8 cellular contexts compared by ENCODE assay signal in genomic region chr2:73071452-73072399, GRCh38. TPM values are rescaled to one million over a fixed set of nuclear protein-coding genes. Genes with fewer than 3 reads are reported as not detected.
A peak's percentile ranks its signal among the peaks of the same experiment; 100 is the strongest.
DNase-seq lines count a peak whose midpoint lies in the region; ATAC-seq, FAIRE-seq and TF ChIP-seq lines count a peak whose summit lies in the region.

Gene SFXN5 (minus strand): TSS chr2:73071712. CDS start chr2:73071705, 7 bp downstream.

- no peak; the same call in 1 of the 2 replicates for TF ChIP-seq POLR2A in GM12892 (IDR thresholded peaks at IDR 0.05; ENCODE audit: low read depth, low read length)

- H3K4me1 Mint-ChIP-seq in progenitor cell of endocrine pancreas (ENCODE audit: low read depth): peaks cover 26% of the 10 kb centered on the region

- intact Hi-C loops in T-helper 1 cell treated with Interleukin-12 subunit alpha and Interleukin-12 subunit beta and Interleukin-4 antibody, amounts not matched to agents 30 ng/mL and 1 ng/mL, for 36 hours (cut with micrococcal nuclease): loop anchor here (1.0 to 5.0 kb wide), 13 partner anchors 14 to 1844 kb away; partner anchors contain the start of genes ALMS1, EGR4, EXOC6B and PAIP2B
- intact Hi-C loops in left cardiac atrium (cut with DNase I): loop anchor here (2.0 to 10.0 kb wide), 2 partner anchors 41 to 177 kb away; partner anchors contain the start of gene RAB11FIP5 (in 1 of the 2)

- no peaks in the 10 kb centered on the region for H3K27me3 Mint-ChIP-seq in progenitor cell of endocrine pancreas

- peak within 1 kb of the TSS; percentile 76 for H3K4me3 ChIP-seq in urinary bladder (ENCODE audit: low read depth, low read length)

- H3K4me3 Mint-ChIP-seq in progenitor cell of endocrine pancreas (ENCODE audit: low read depth): peak within 1 kb of the TSS; percentile 91

- peak within 1 kb of the TSS; percentile 77 for H3K27ac ChIP-seq in urinary bladder (ENCODE audit: low read depth)

- peaks cover 5% of the 10 kb centered on the region for H3K36me3 Mint-ChIP-seq in progenitor cell of endocrine pancreas (ENCODE audit: insufficient read depth)

- no peaks in the 10 kb centered on the region for H3K36me3 ChIP-seq in urinary bladder (ENCODE audit: insufficient read depth)

- peak; percentile 82 for DNase-seq in GM12892 (ENCODE audit: insufficient read length)
- peak; percentile 78 for DNase-seq in NCI-H146 treated with DMSO at 0.1 percent for 48 hours (lab: John Stamatoyannopoulos, UW; ENCODE audit: unreplicated experiment)
- peak; percentile 72 for DNase-seq in amniotic stem cell (lab: John Stamatoyannopoulos, UW)
- peak; percentile 96 for DNase-seq in left cardiac atrium
- peak; percentile 84 for DNase-seq in progenitor cell of endocrine pancreas (ENCODE audit: low spot score, unreplicated experiment)

- TF ChIP-seq CTCF in progenitor cell of endocrine pancreas (IDR thresholded peaks at IDR 0.05; ENCODE audit: unreplicated experiment): peak; percentile 27

- FAIRE-seq in GM12892 (lab: Jason Lieb, UNC): no peak

- ATAC-seq in HG02852 (IDR thresholded peaks at IDR 0.05; ENCODE audit: unreplicated experiment) (peak; percentile 80), left cardiac atrium (peak; percentile 90 to 91)

- peak within 1 kb of the TSS; percentile 96 for H3K27ac Mint-ChIP-seq in progenitor cell of endocrine pancreas

- no peaks in the 10 kb centered on the region for H3K9me3 Mint-ChIP-seq in progenitor cell of endocrine pancreas (ENCODE audit: low read depth)

- 2% methylated on average over 69 of the region's 69 CpGs for WGBS in urinary bladder

- peaks cover 4% of the 10 kb centered on the region for H3K4me1 ChIP-seq in urinary bladder (ENCODE audit: insufficient read depth)

RNA-seq across cellular contexts. Expression of gene SFXN5, which starts in this region (rescaled TPM):
- 2.7 TPM for polyA plus RNA-seq in GM12892 (2012; ENCODE audit: missing spikeins)
- total RNA-seq in T-helper 1 cell treated with Interleukin-12 subunit alpha and Interleukin-12 subunit beta and Interleukin-4 antibody, amounts not matched to agents 30 ng/mL and 1 ng/mL, for 36 hours: 9.7 and 10.3 TPM in 2 replicates
- total RNA-seq in left cardiac atrium (10 to 100 TPM in 1 of 2 donors, 1 to 10 TPM in 1; 9.0 to 10.5 TPM), progenitor cell of endocrine pancreas (33.1 and 36.0 TPM in 2 replicates), urinary bladder (11.8 TPM)
- 9.2 TPM for polyA plus RNA-seq in urinary bladder

Comparison
In these comparisons a context has a peak if more than half of its experiments do, and no peak if none do; other contexts are left out.
1. Peak in every context shown above with its lines: DNase-seq, ATAC-seq, H3K4me3 ChIP-seq and H3K27ac ChIP-seq.